Comparison of ENCODE assay signal across 1 cellular context in genomic region chr9:136081113-136081825, GRCh38.
TF ChIP-seq lines count a peak whose summit lies in the region.

No MANE protein-coding gene starts in this region.

TF ChIP-seq in K562, 482 proteins besides CTCF, POLR2A, EP300 and RAD21:
- TF ChIP-seq NFYB (IDR thresholded peaks at IDR 0.05; ENCODE audit: extremely low read depth, insufficient read length) (no peak), CBX2 (IDR thresholded peaks at IDR 0.05; ENCODE audit: insufficient read depth, low read length, poor library complexity, severe bottlenecking) (no peak), MEF2A (IDR thresholded peaks at IDR 0.05; ENCODE audit: control insufficient read depth, low read depth, low read length) (no peak), TCF7 (IDR thresholded peaks at IDR 0.05; ENCODE audit: borderline replicate concordance) (no peak), CREBBP (IDR thresholded peaks at IDR 0.05; ENCODE audit: low read depth, low read length) (no peak), NR2C1 (IDR thresholded peaks at IDR 0.05) (no peak), NR2C1 (tag; IDR thresholded peaks at IDR 0.05) (no peak), KDM1A (IDR thresholded peaks at IDR 0.05) (peak; percentile 79 to 84), PYGO2 (tag; IDR thresholded peaks at IDR 0.05) (no peak), HEY1 (CRISPR knock-in tag; IDR thresholded peaks at IDR 0.05; ENCODE audit: borderline replicate concordance) (no peak), POLR2G (IDR thresholded peaks at IDR 0.05; ENCODE audit: low read depth, low read length) (peak; percentile 25; the same call in 1 of the 2 replicates), ZNF12 (CRISPR knock-in tag; IDR thresholded peaks at IDR 0.05) (no peak), HDAC1 (IDR thresholded peaks at IDR 0.05) (0 out of 4 replicates have a peak, but pooled peaks of 1 of the 2 experiments have one; percentile 25), LEF1 (IDR thresholded peaks at IDR 0.05) (no peak), HMGXB4 (CRISPR knock-in tag; IDR thresholded peaks at IDR 0.05) (no peak), MAFG (tag; conservative IDR thresholded peaks at IDR 0.05) (no peak), RFX5 (IDR thresholded peaks at IDR 0.05; ENCODE audit: low read depth, low read length) (no peak), ASH1L (IDR thresholded peaks at IDR 0.05; ENCODE audit: borderline replicate concordance, low read depth, partially characterized antibody) (no peak), CEBPB (tag; IDR thresholded peaks at IDR 0.05) (0 out of 2 replicates have a peak, but pooled peaks have one; percentile 7), RCOR1 (IDR thresholded peaks at IDR 0.05; ENCODE audit: borderline replicate concordance in 1 of 2, low read depth in 2 of 2, low read length in 2 of 2) (peak; percentile 17 to 30; a peak in 1 of 4 replicates), TRIM25 (IDR thresholded peaks at IDR 0.05; ENCODE audit: borderline replicate concordance) (no peak), SOX6 (IDR thresholded peaks at IDR 0.05) (no peak), FIP1L1 (IDR thresholded peaks at IDR 0.05; ENCODE audit: low read depth, low read length, poor library complexity, severe bottlenecking) (no peak)
